21 cellular contexts compared by ENCODE assay signal in genomic region chr15:69903476-69904295, GRCh38.
DNase-seq lines count a peak whose midpoint lies in the region; TF ChIP-seq lines count a peak whose summit lies in the region.
"Had no signal": no experiment of that assay in that cellular context is flagged by ENCODE, and none has a peak within 500 bp of the region (broad histone marks: within the 10 kb centered on the region; RNA-seq: fewer than 3 reads in every experiment).

No MANE protein-coding gene starts in this region.

- no peaks in the 10 kb centered on the region for H3K4me1 ChIP-seq in prostate gland (replicated peaks)
- H3K4me1 ChIP-seq: adrenal gland had no signal

- WGBS in prostate gland: 82% methylated on average over 9 of the region's 9 CpGs

- intact Hi-C loops in prostate gland (cut with DNase I): no loop called here

- H3K4me1 Mint-ChIP-seq in HFFc6 (ENCODE audit: low read depth): peaks cover 26% of the 10 kb centered on the region
- H3K4me1 Mint-ChIP-seq in chondrocyte (ENCODE audit: low read depth): peaks cover 12% of the 10 kb centered on the region
- H3K4me1 Mint-ChIP-seq: activated CD4-positive, alpha-beta T cell treated with anti-CD3 and anti-CD28 coated beads, Interleukin-2, amount 10 ng/mL, durations not matched to agents 7 days and 5 days had no signal

- no peak overlapping the region for H3K27ac ChIP-seq in prostate gland
- H3K27ac ChIP-seq: adrenal gland had no signal

- no peaks in the 10 kb centered on the region for H3K36me3 ChIP-seq in prostate gland
- H3K36me3 ChIP-seq: adrenal gland had no signal

- H3K4me3 Mint-ChIP-seq in HFFc6 (no peak overlapping the region), chondrocyte (ENCODE audit: unreplicated experiment) (no peak overlapping the region)
- H3K4me3 Mint-ChIP-seq: activated CD4-positive, alpha-beta T cell treated with anti-CD3 and anti-CD28 coated beads, Interleukin-2, amount 10 ng/mL, durations not matched to agents 7 days and 5 days; endodermal cell had no signal

- no peak for TF ChIP-seq POLR2A in prostate gland (IDR thresholded peaks at IDR 0.05)

- H3K27me3 ChIP-seq in prostate gland (replicated peaks; ENCODE audit: insufficient read depth): no peaks in the 10 kb centered on the region
- H3K27me3 ChIP-seq: adrenal gland had no signal

- H3K4me3 ChIP-seq in prostate gland: no peak overlapping the region
- H3K4me3 ChIP-seq: adrenal gland had no signal

- H3K9me3 Mint-ChIP-seq in HFFc6 (no peaks in the 10 kb centered on the region), chondrocyte (ENCODE audit: low read depth) (no peaks in the 10 kb centered on the region)
- H3K9me3 Mint-ChIP-seq: activated CD4-positive, alpha-beta T cell treated with anti-CD3 and anti-CD28 coated beads, Interleukin-2, amount 10 ng/mL, durations not matched to agents 7 days and 5 days; endodermal cell; nephron progenitor cell had no signal

- H3K27ac Mint-ChIP-seq in HFFc6 (no peak overlapping the region), chondrocyte (ENCODE audit: unreplicated experiment) (peak overlapping the region; percentile 1)
- H3K27ac Mint-ChIP-seq: activated CD4-positive, alpha-beta T cell treated with anti-CD3 and anti-CD28 coated beads, Interleukin-2, amount 10 ng/mL, durations not matched to agents 7 days and 5 days; endodermal cell; nephron progenitor cell; progenitor cell of endocrine pancreas had no signal

- no peaks in the 10 kb centered on the region for H3K9me3 ChIP-seq in prostate gland
- H3K9me3 ChIP-seq: adrenal gland had no signal

- DNase-seq in HFFc6 (peak; percentile 11), chondrocyte (ENCODE audit: low spot score) (no peak), hepatic stellate cell (ENCODE audit: low spot score) (peak; percentile 24), stromal cell of bone marrow (ENCODE audit: low read depth) (peak; percentile 35), T-helper 1 cell (no peak), SKM-1 (lab: John Stamatoyannopoulos, UW; ENCODE audit: unreplicated experiment) (no peak), prostate gland (ENCODE audit: low spot score) (no peak)
- DNase-seq: activated CD4-positive, alpha-beta T cell treated with anti-CD3 and anti-CD28 coated beads, Interleukin-2, amount 10 ng/mL, durations not matched to agents 7 days and 5 days; activated effector memory CD4-positive, alpha-beta T cell treated with Interleukin-2 at 50 U/mL for 16 hours; adrenal gland; Calu3; cerebellar nuclear complex; endodermal cell; GOT3; Kasumi-1; left cardiac atrium; NCI-H1048; NCI-H510A treated with DMSO at 0.1 percent for 48 hours; stimulated activated CD4-positive, alpha-beta T cell treated with anti-CD3 and anti-CD28 coated beads, Interleukin-12 subunit alpha, Interleukin-12 subunit beta, amount 100 ng/mL, for 4 hours had no signal

- H3K27me3 Mint-ChIP-seq in HFFc6 (ENCODE audit: insufficient read depth) (peaks cover 10% of the 10 kb centered on the region), chondrocyte (ENCODE audit: low read depth) (peaks cover 16% of the 10 kb centered on the region)

- no peaks in the 10 kb centered on the region for H3K36me3 Mint-ChIP-seq in HFFc6 (ENCODE audit: low read depth)
- H3K36me3 Mint-ChIP-seq in chondrocyte (ENCODE audit: low read depth): no peaks in the 10 kb centered on the region

- TF ChIP-seq CTCF in HFFc6 (IDR thresholded peaks at IDR 0.05) (no peak), chondrocyte (IDR thresholded peaks at IDR 0.05) (no peak), prostate gland (IDR thresholded peaks at IDR 0.05) (no peak)

Comparison
In these comparisons a context has a peak if more than half of its experiments do, and no peak if none do; other contexts are left out.
1. DNase-seq: peak in HFFc6 (single experiment), hepatic stellate cell (single experiment) and stromal cell of bone marrow (single experiment); none in chondrocyte (single experiment), T-helper 1 cell (0 of 5), SKM-1 (single experiment) and prostate gland (single experiment).